Comparison of ENCODE assay signal across 1 cellular context in genomic region chr20:56359212-56360132, GRCh38.
TF ChIP-seq lines count a peak whose summit lies in the region.

No MANE protein-coding gene starts in this region.

TF ChIP-seq in endothelial cell of umbilical vein, 7 proteins besides CTCF, POLR2A, EP300 and RAD21 (continued from another document):
- TF ChIP-seq POLR2AphosphoS5 (IDR thresholded peaks at IDR 0.05; ENCODE audit: insufficient read depth, low read depth, low read length) (no peak), GATA2 (IDR thresholded peaks at IDR 0.05; ENCODE audit: insufficient read depth, insufficient read length, low read depth, low read length) (no peak), FOS (IDR thresholded peaks at IDR 0.05; ENCODE audit: borderline replicate concordance, insufficient read depth, low read length) (no peak), EZH2 (IDR thresholded peaks at IDR 0.05; ENCODE audit: borderline replicate concordance, low read depth, low read length, severe bottlenecking) (no peak), JUN (IDR thresholded peaks at IDR 0.05; ENCODE audit: borderline replicate concordance, insufficient read depth, insufficient read length, low read depth) (no peak)
